ENCODE assay signal across 32 cellular contexts in genomic region chr6:36353411-36353915, GRCh38. TPM values are rescaled to one million over a fixed set of nuclear protein-coding genes. Genes with fewer than 3 reads are reported as not detected.
A peak's percentile ranks its signal among the peaks of the same experiment; 100 is the strongest.
DNase-seq lines count a peak whose midpoint lies in the region; ATAC-seq and TF ChIP-seq lines count a peak whose summit lies in the region.
"Had no signal": no experiment of that assay in that cellular context is flagged by ENCODE, and none has a peak within 500 bp of the region (broad histone marks: within the 10 kb centered on the region; RNA-seq: fewer than 3 reads in every experiment).

No MANE protein-coding gene starts in this region.

- H3K4me1 Mint-ChIP-seq in WTC11 = no peaks in the 10 kb centered on the region
- H3K4me1 Mint-ChIP-seq: H9 had no signal

- no peak overlapping the region for H3K4me3 ChIP-seq in epithelial cell of esophagus (ENCODE audit: low read length)
- H3K4me3 ChIP-seq: heart left ventricle, ovary, right atrium auricular region, suprapubic skin had no signal

- H3K9me3 Mint-ChIP-seq in WTC11 = peaks cover 14% of the 10 kb centered on the region
- H3K9me3 Mint-ChIP-seq: activated naive CD8-positive, alpha-beta T cell treated with anti-CD3 and anti-CD28 coated beads for 36 hours had no signal

- H3K36me3 Mint-ChIP-seq in WTC11 = no peaks in the 10 kb centered on the region; the same call in 1 of the 2 replicates
- H3K36me3 Mint-ChIP-seq: activated naive CD8-positive, alpha-beta T cell treated with anti-CD3 and anti-CD28 coated beads for 36 hours; brain; stimulated activated naive B cell treated with anti-CD40 and anti-IgM and Interleukin-4, amounts not matched to agents 10 μg/mL and 1 μg/mL and 100 μg/mL, for 72 hours had no signal

- POLR2A ChIA-PET in WTC11 (lab: Charles Lee) = no interaction called here

- no peak for ATAC-seq in WTC11
- ATAC-seq: activated CD8-positive, alpha-beta T cell treated with anti-CD3 and anti-CD28 coated beads, Interleukin-2, amount 10 ng/mL, durations not matched to agents 7 days and 5 days; heart left ventricle; left lobe of liver; naive thymus-derived CD4-positive, alpha-beta T cell; Panc1; stimulated activated naive B cell treated with anti-CD40 and anti-IgM and Interleukin-4, amounts not matched to agents 10 μg/mL and 1 μg/mL and 100 μg/mL, for 72 hours had no signal

- in situ Hi-C loops in Caki2 (cut with HindIII; ENCODE audit: low pct_unique_long_range_greater_than_20kb, low sequenced_read_pairs) = no loop called here

- H3K27ac Mint-ChIP-seq in WTC11 = no peak overlapping the region
- H3K27ac Mint-ChIP-seq: activated CD8-positive, alpha-beta T cell treated with anti-CD3 and anti-CD28 coated beads, Interleukin-2, amount 10 ng/mL, durations not matched to agents 7 days and 5 days; activated naive CD8-positive, alpha-beta T cell treated with anti-CD3 and anti-CD28 coated beads for 36 hours; H9; naive thymus-derived CD4-positive, alpha-beta T cell; stimulated activated naive B cell treated with anti-CD40 and anti-IgM and Interleukin-4, amounts not matched to agents 10 μg/mL and 1 μg/mL and 100 μg/mL, for 72 hours had no signal

- H3K4me3 Mint-ChIP-seq in WTC11 = no peak overlapping the region
- H3K4me3 Mint-ChIP-seq: activated CD8-positive, alpha-beta T cell treated with anti-CD3 and anti-CD28 coated beads, Interleukin-2, amount 10 ng/mL, durations not matched to agents 7 days and 5 days; activated naive CD8-positive, alpha-beta T cell treated with anti-CD3 and anti-CD28 coated beads for 36 hours; H9; naive thymus-derived CD4-positive, alpha-beta T cell; stimulated activated naive B cell treated with anti-CD40 and anti-IgM and Interleukin-4, amounts not matched to agents 10 μg/mL and 1 μg/mL and 100 μg/mL, for 72 hours had no signal

- H3K27me3 Mint-ChIP-seq in WTC11 (ENCODE audit: low read depth) = peaks cover 3% of the 10 kb centered on the region; the same call in 1 of the 2 replicates

- DNase-seq in Caki2 (ENCODE audit: low read depth) (peak; percentile 48), NCI-H69 (lab: John Stamatoyannopoulos, UW) (peak; percentile 68), epithelial cell of esophagus (ENCODE audit: low read depth) (peak; percentile 58), kidney tubule cell (ENCODE audit: low spot score) (peak; percentile 92), WTC11 (ENCODE audit: low spot score) (no peak), amygdala (lab: John Stamatoyannopoulos, UW) (no peak), NCI-H146 treated with DMSO at 0.1 percent for 48 hours (lab: John Stamatoyannopoulos, UW; ENCODE audit: unreplicated experiment) (no peak), HPDE6-E6E7 (ENCODE audit: extremely low spot score) (no peak)
- DNase-seq: activated CD4-positive, alpha-beta T cell treated with anti-CD3 and anti-CD28 coated beads for 1 hour; activated CD8-positive, alpha-beta T cell treated with anti-CD3 and anti-CD28 coated beads, Interleukin-2, amount 10 ng/mL, durations not matched to agents 7 days and 5 days; activated effector memory CD4-positive, alpha-beta T cell treated with Interleukin-2 at 50 U/mL for 16 hours; activated naive CD8-positive, alpha-beta T cell treated with anti-CD3 and anti-CD28 coated beads for 36 hours; activated T-cell treated with anti-CD3 and anti-CD28 coated beads for 4 hours; COR-L47; DMS79 treated with DMSO at 0.1 percent for 48 hours; H9; heart left ventricle; Kasumi-1; naive thymus-derived CD4-positive, alpha-beta T cell; NCI-H1092 treated with DMSO at 0.1 percent for 48 hours; NCI-H2029; NCI-H510A treated with DMSO at 0.1 percent for 48 hours; NK-92 treated with Interleukin-12 subunit alpha and Interleukin-12 subunit beta, amount 100 ng/mL, for 24 hours; ovary; SIG-M5; stimulated activated CD4-positive, alpha-beta T cell treated with anti-CD3 and anti-CD28 coated beads, Interleukin-4, amount 100 ng/mL, for 24 hours; stimulated activated naive B cell treated with anti-CD40 and anti-IgM and Interleukin-4, amounts not matched to agents 10 μg/mL and 1 μg/mL and 100 μg/mL, for 72 hours had no signal

- TF ChIP-seq CTCF in epithelial cell of esophagus (IDR thresholded peaks at IDR 0.05; ENCODE audit: insufficient read depth, low read depth, low read length, missing control alignments) (no peak), WTC11 (IDR thresholded peaks at IDR 0.05) (no peak)

- CTCF ChIA-PET in WTC11 (lab: Charles Lee) = interaction anchor here (2.1 to 3.4 kb wide), 2 partner anchors 13 to 51 kb away, joined by 8 to 14 read pairs; no protein-coding TSS in a partner anchor

TF ChIP-seq in WTC11, 78 proteins besides CTCF, POLR2A, EP300 and RAD21:
- no peak for TF ChIP-seq USF2 (CRISPR knock-in tag; IDR thresholded peaks at IDR 0.05)
- no peak for TF ChIP-seq FOXP4 (CRISPR knock-in tag; IDR thresholded peaks at IDR 0.05)
- TF ChIP-seq E2F5 (CRISPR knock-in tag; IDR thresholded peaks at IDR 0.05) = no peak
- TF ChIP-seq NR2C2 (CRISPR knock-in tag; IDR thresholded peaks at IDR 0.05) = no peak
- no peak for TF ChIP-seq ZNF416 (CRISPR knock-in tag; IDR thresholded peaks at IDR 0.05)
- no peak for TF ChIP-seq EMX1 (CRISPR knock-in tag; IDR thresholded peaks at IDR 0.05)

RNA-seq across cellular contexts. Expression of gene BNIP5, which starts 16.8 kb away (rescaled TPM):
- total RNA-seq in Caki2 (2014; rRNA removed; shearing (Covaris generic); ENCODE audit: low replicate concordance) = not detected in 2 replicates
- total RNA-seq in WTC11 (2021) = 0.05 TPM in 1 of 3 replicates, not detected in the others
- total RNA-seq: activated CD8-positive, alpha-beta T cell treated with anti-CD3 and anti-CD28 coated beads, Interleukin-2, amount 10 ng/mL, durations not matched to agents 7 days and 5 days; activated naive CD8-positive, alpha-beta T cell treated with anti-CD3 and anti-CD28 coated beads for 36 hours; H9; heart left ventricle; left lobe of liver; right atrium auricular region had no signal

RNA-seq across cellular contexts. Expression of gene ETV7, which starts 34.0 kb away (rescaled TPM):
- not detected in 2 replicates for total RNA-seq in Caki2 (2014; rRNA removed; shearing (Covaris generic); ENCODE audit: low replicate concordance)
- 0.68 to 1.4 TPM (median 1.2 TPM) in 3 replicates for total RNA-seq in WTC11 (2021)

Comparison
In these comparisons a context has a peak if more than half of its experiments do, and no peak if none do; other contexts are left out.
1. DNase-seq: peak in Caki2 (single experiment), NCI-H69 (single experiment), epithelial cell of esophagus (single experiment) and kidney tubule cell (single experiment); none in WTC11 (single experiment), amygdala (0 of 56), NCI-H146 treated with DMSO at 0.1 percent for 48 hours (single experiment) and HPDE6-E6E7 (single experiment).